22 cellular contexts compared by ENCODE assay signal in genomic region chr6:88059221-88059620, GRCh38. TPM values are rescaled to one million over a fixed set of nuclear protein-coding genes. Genes with fewer than 3 reads are reported as not detected.
"Had no signal": no experiment of that assay in that cellular context is flagged by ENCODE, and none has a peak within 500 bp of the region (broad histone marks: within the 10 kb centered on the region; RNA-seq: fewer than 3 reads in every experiment).

No MANE protein-coding gene starts in this region.

- H3K27ac ChIP-seq: RWPE1, SJCRH30 had no signal

- DNase-seq: KBM-7, MG63, NCI-H1092, NCI-H1105 treated with DMSO at 0.1 percent for 48 hours, NCI-H1417 treated with DMSO at 0.1 percent for 48 hours, NCI-H146, NCI-H1694 treated with DMSO at 0.1 percent for 48 hours, NCI-H1930, NCI-H2081, NCI-H2107, NCI-H2227 treated with DMSO at 0.1 percent for 48 hours, NCI-H524, NCI-H526 treated with DMSO at 0.1 percent for 48 hours, NCI-H748 treated with DMSO at 0.1 percent for 48 hours, SHP77, SJCRH30 had no signal

- ATAC-seq: Panc1, SK-N-SH treated with all-trans-retinoic acid at 6 μM for 48 hours had no signal

- H3K36me3 ChIP-seq: MG63, SJCRH30 had no signal

- H3K27me3 ChIP-seq: SJCRH30 had no signal

- H3K4me3 ChIP-seq: MG63, SJCRH30 had no signal

- H3K4me1 ChIP-seq: SJCRH30 had no signal

- H3K9me3 ChIP-seq: MG63, SJCRH30 had no signal

RNA-seq across cellular contexts. Expression of gene SPACA1, which starts 11.6 kb away (rescaled TPM):
- total RNA-seq: HT-29, LHCN-M2, NCI-H460, SJCRH30 had no signal
